Comparison of ENCODE assay signal across 19 cellular contexts in genomic region chr11:102385053-102385976, GRCh38. TPM values are rescaled to one million over a fixed set of nuclear protein-coding genes. Genes with fewer than 3 reads are reported as not detected.
DNase-seq lines count a peak whose midpoint lies in the region; ATAC-seq and TF ChIP-seq lines count a peak whose summit lies in the region.
"Had no signal": no experiment of that assay in that cellular context is flagged by ENCODE, and none has a peak within 500 bp of the region (broad histone marks: within the 10 kb centered on the region; RNA-seq: fewer than 3 reads in every experiment).

No MANE protein-coding gene starts in this region.

- H3K9me3 ChIP-seq in CD4-positive, CD25-positive, alpha-beta regulatory T cell (ENCODE audit: control insufficient read depth in 2 of 2, low read length in 2 of 2), result no peaks in the 10 kb centered on the region
- H3K9me3 ChIP-seq: ascending aorta, tibial nerve had no signal

- no peak overlapping the region for H3K27ac ChIP-seq in CD4-positive, CD25-positive, alpha-beta regulatory T cell (ENCODE audit: insufficient read depth, low read length, poor library complexity, severe bottlenecking)
- H3K27ac ChIP-seq: ascending aorta, foreskin keratinocyte had no signal

- CTCF ChIA-PET in activated B cell treated with CpG ODN at 0.5 μM for 24 hours (lab: Charles Lee), result interaction anchor here (1.0 to 1.8 kb wide), 3 partner anchors 8 to 227 kb away, joined by 3 to 5 read pairs (median 3); no protein-coding TSS in a partner anchor

- peaks cover 19 to 36% (median 29%) of the 10 kb centered on the region in 4 donors for H3K4me1 Mint-ChIP-seq in CD4-positive, CD25-positive, alpha-beta regulatory T cell
- peaks cover 9% of the 10 kb centered on the region for H3K4me1 Mint-ChIP-seq in activated B cell treated with CpG ODN at 0.5 μM for 24 hours
- peaks cover 0 to 6% (median 0%) of the 10 kb centered on the region in 3 donors for H3K4me1 Mint-ChIP-seq in naive B cell
- peaks cover 1% of the 10 kb centered on the region for H3K4me1 Mint-ChIP-seq in stimulated activated memory B cell treated with anti-CD40 and anti-IgM and Interleukin-4, amounts not matched to agents 10 μg/mL and 1 μg/mL and 100 μg/mL, for 72 hours

- POLR2A ChIA-PET in activated B cell treated with CpG ODN at 0.5 μM for 24 hours (lab: Charles Lee), result no interaction called here

- no peak overlapping the region for H3K4me3 Mint-ChIP-seq in CD4-positive, CD25-positive, alpha-beta regulatory T cell
- H3K4me3 Mint-ChIP-seq in activated B cell treated with CpG ODN at 0.5 μM for 24 hours, result no peak overlapping the region
- H3K4me3 Mint-ChIP-seq in naive B cell, result no peak overlapping the region
- H3K4me3 Mint-ChIP-seq in stimulated activated memory B cell treated with anti-CD40 and anti-IgM and Interleukin-4, amounts not matched to agents 10 μg/mL and 1 μg/mL and 100 μg/mL, for 72 hours, result no peak overlapping the region
- H3K4me3 Mint-ChIP-seq: stimulated activated effector memory CD8-positive, alpha-beta T cell treated with anti-CD3 and anti-CD28 coated beads, Interleukin-12 subunit alpha, Interleukin-12 subunit beta, amount 100 ng/mL, for 72 hours; WTC11 had no signal

- H3K36me3 ChIP-seq in CD4-positive, CD25-positive, alpha-beta regulatory T cell (ENCODE audit: control insufficient read depth, insufficient read depth, low read length), result peaks cover 39% of the 10 kb centered on the region

- intact Hi-C loops in activated B cell treated with CpG ODN at 0.5 μM for 24 hours (cut with micrococcal nuclease), result no loop called here

- H3K4me1 ChIP-seq in CD4-positive, CD25-positive, alpha-beta regulatory T cell (ENCODE audit: control insufficient read depth, insufficient read depth, low read length, poor library complexity, severe bottlenecking), result no peaks in the 10 kb centered on the region
- H3K4me1 ChIP-seq: ascending aorta, foreskin keratinocyte had no signal

- no peak for DNase-seq in CD4-positive, CD25-positive, alpha-beta regulatory T cell
- DNase-seq in GF-D8 (lab: John Stamatoyannopoulos, UW) (peak; percentile 61), activated B cell treated with CpG ODN at 0.5 μM for 24 hours (no peak), naive B cell (no peak), NCI-H748 (lab: John Stamatoyannopoulos, UW; ENCODE audit: unreplicated experiment) (no peak), NCI-H2081 (lab: John Stamatoyannopoulos, UW) (no peak), NCI-H1694 treated with DMSO at 0.1 percent for 48 hours (lab: John Stamatoyannopoulos, UW) (no peak)
- DNase-seq: activated effector memory CD4-positive, alpha-beta T cell treated with anti-CD3 and anti-CD28 coated beads, Interleukin-2, amount 50 U/mL, for 16 hours; AML-193; DMS53; foreskin keratinocyte; Karpas-422; kidney glomerular epithelial cell; NCI-H1436 had no signal

- peak overlapping the region in 2 of 3 donors; percentile 34 to 58 for H3K27ac Mint-ChIP-seq in CD4-positive, CD25-positive, alpha-beta regulatory T cell
- peak overlapping the region; percentile 18 for H3K27ac Mint-ChIP-seq in activated B cell treated with CpG ODN at 0.5 μM for 24 hours
- H3K27ac Mint-ChIP-seq in naive B cell, result peak overlapping the region in 4 of 6 donors; percentile 15 to 79 (median 52)
- H3K27ac Mint-ChIP-seq in stimulated activated memory B cell treated with anti-CD40 and anti-IgM and Interleukin-4, amounts not matched to agents 10 μg/mL and 1 μg/mL and 100 μg/mL, for 72 hours, result no peak overlapping the region
- H3K27ac Mint-ChIP-seq: stimulated activated effector memory CD8-positive, alpha-beta T cell treated with anti-CD3 and anti-CD28 coated beads, Interleukin-12 subunit alpha, Interleukin-12 subunit beta, amount 100 ng/mL, for 72 hours; WTC11 had no signal

- H3K4me3 ChIP-seq in CD4-positive, CD25-positive, alpha-beta regulatory T cell (ENCODE audit: low read depth, low read length), result no peak overlapping the region
- H3K4me3 ChIP-seq: ascending aorta, tibial nerve had no signal

- no peaks in the 10 kb centered on the region for H3K9me3 Mint-ChIP-seq in CD4-positive, CD25-positive, alpha-beta regulatory T cell
- H3K9me3 Mint-ChIP-seq in activated B cell treated with CpG ODN at 0.5 μM for 24 hours, result no peaks in the 10 kb centered on the region
- no peaks in the 10 kb centered on the region for H3K9me3 Mint-ChIP-seq in naive B cell
- peaks cover 2% of the 10 kb centered on the region for H3K9me3 Mint-ChIP-seq in stimulated activated memory B cell treated with anti-CD40 and anti-IgM and Interleukin-4, amounts not matched to agents 10 μg/mL and 1 μg/mL and 100 μg/mL, for 72 hours
- H3K9me3 Mint-ChIP-seq: stimulated activated effector memory CD8-positive, alpha-beta T cell treated with anti-CD3 and anti-CD28 coated beads, Interleukin-12 subunit alpha, Interleukin-12 subunit beta, amount 100 ng/mL, for 72 hours; WTC11 had no signal

- no peaks in the 10 kb centered on the region for H3K27me3 Mint-ChIP-seq in CD4-positive, CD25-positive, alpha-beta regulatory T cell
- H3K27me3 Mint-ChIP-seq in activated B cell treated with CpG ODN at 0.5 μM for 24 hours, result no peaks in the 10 kb centered on the region
- H3K27me3 Mint-ChIP-seq in naive B cell, result no peaks in the 10 kb centered on the region
- no peaks in the 10 kb centered on the region for H3K27me3 Mint-ChIP-seq in stimulated activated memory B cell treated with anti-CD40 and anti-IgM and Interleukin-4, amounts not matched to agents 10 μg/mL and 1 μg/mL and 100 μg/mL, for 72 hours

- H3K27me3 ChIP-seq in CD4-positive, CD25-positive, alpha-beta regulatory T cell (ENCODE audit: control insufficient read depth, insufficient read depth, low read length), result no peaks in the 10 kb centered on the region
- H3K27me3 ChIP-seq: ascending aorta, foreskin keratinocyte, tibial nerve had no signal

- TF ChIP-seq CTCF in activated B cell treated with CpG ODN at 0.5 μM for 24 hours (IDR thresholded peaks at IDR 0.05), result no peak

- ATAC-seq in CD4-positive, CD25-positive, alpha-beta regulatory T cell (ENCODE audit: low read depth in 2 of 2), result no peak
- no peak for ATAC-seq in activated B cell treated with CpG ODN at 0.5 μM for 24 hours (ENCODE audit: low read depth)
- no peak for ATAC-seq in naive B cell (ENCODE audit: low read depth in 2 of 2)
- no peak for ATAC-seq in stimulated activated memory B cell treated with anti-CD40 and anti-IgM and Interleukin-4, amounts not matched to agents 10 μg/mL and 1 μg/mL and 100 μg/mL, for 72 hours
- ATAC-seq: foreskin keratinocyte; stimulated activated effector memory CD8-positive, alpha-beta T cell treated with anti-CD3 and anti-CD28 coated beads, Interleukin-12 subunit alpha, Interleukin-12 subunit beta, amount 100 ng/mL, for 72 hours had no signal

- peaks cover 56% of the 10 kb centered on the region for H3K36me3 Mint-ChIP-seq in CD4-positive, CD25-positive, alpha-beta regulatory T cell
- peaks cover 77% of the 10 kb centered on the region for H3K36me3 Mint-ChIP-seq in activated B cell treated with CpG ODN at 0.5 μM for 24 hours (ENCODE audit: low read depth)
- peaks cover 16 to 19% of the 10 kb centered on the region in 2 donors for H3K36me3 Mint-ChIP-seq in naive B cell
- H3K36me3 Mint-ChIP-seq in stimulated activated memory B cell treated with anti-CD40 and anti-IgM and Interleukin-4, amounts not matched to agents 10 μg/mL and 1 μg/mL and 100 μg/mL, for 72 hours, result peaks cover 77% of the 10 kb centered on the region

RNA-seq across cellular contexts. Expression of gene BIRC2, which starts 38.3 kb away (rescaled TPM):
- 105 TPM for total RNA-seq in CD4-positive, CD25-positive, alpha-beta regulatory T cell
- 10 to 100 TPM; 33.0 to 48.3 (median 44.9) TPM for polyA plus RNA-seq in CD4-positive, CD25-positive, alpha-beta regulatory T cell
- 27.1 and 34.9 TPM in 2 replicates for total RNA-seq in activated B cell treated with CpG ODN at 0.5 μM for 24 hours
- 10 to 100 TPM; 28.2 to 43.9 (median 35.6) TPM for polyA plus RNA-seq in naive B cell (ENCODE audit: low read depth in 6 of 6)
